ENCODE assay signal across 20 cellular contexts in the genomic region with DNA sequence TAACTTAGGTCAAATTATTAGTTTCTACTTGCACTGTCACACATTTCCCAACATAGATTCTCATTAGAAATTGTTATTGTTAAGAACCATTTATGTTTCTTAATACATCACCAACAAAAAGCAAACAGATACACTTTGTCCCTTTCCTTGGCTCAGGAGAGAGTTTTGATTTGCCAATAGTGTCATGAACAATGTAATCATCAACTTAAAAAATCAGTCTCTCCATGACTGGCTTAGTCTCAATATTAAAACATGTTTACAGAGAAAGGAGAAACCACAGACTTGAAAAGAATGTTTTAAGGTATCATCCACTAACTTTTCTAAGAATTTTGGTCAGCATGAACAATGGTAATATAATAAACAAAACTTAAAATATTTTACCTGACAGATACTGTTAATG.
DNase-seq lines count a peak whose midpoint lies in the region; ATAC-seq, FAIRE-seq and TF ChIP-seq lines count a peak whose summit lies in the region.
"Had no signal": no experiment of that assay in that cellular context is flagged by ENCODE, and none has a peak within 500 bp of the region (broad histone marks: within the 10 kb centered on the region; RNA-seq: fewer than 3 reads in every experiment).

No MANE protein-coding gene starts in this region.

- peaks cover 21% of the 10 kb centered on the region for H3K4me1 Mint-ChIP-seq in MCF 10A (ENCODE audit: insufficient read depth, unreplicated experiment)
- H3K4me1 Mint-ChIP-seq: CD14-positive monocyte; CD4-positive, alpha-beta memory T cell had no signal

- no peak overlapping the region for H3K9ac ChIP-seq in kidney (ENCODE audit: low read length in 2 of 2)

- no peak overlapping the region for H3K4me3 Mint-ChIP-seq in MCF 10A (ENCODE audit: unreplicated experiment)
- H3K4me3 Mint-ChIP-seq: CD14-positive monocyte; CD4-positive, alpha-beta memory T cell had no signal

- H3K4me1 ChIP-seq in breast epithelium (no peaks in the 10 kb centered on the region), kidney (ENCODE audit: control insufficient read depth in 1 of 2, insufficient read depth in 1 of 2, low read depth in 1 of 2, low read length in 2 of 2) (no peaks in the 10 kb centered on the region)
- H3K4me1 ChIP-seq: A549, HAP-1 had no signal

- TF ChIP-seq POLR2A in breast epithelium (IDR thresholded peaks at IDR 0.05) = no peak

- no peak for FAIRE-seq in kidney (lab: Jason Lieb, UNC)
- FAIRE-seq: A549, GM12878, H1 had no signal

- no peak overlapping the region for H3K27ac ChIP-seq in breast epithelium
- H3K27ac ChIP-seq in kidney (ENCODE audit: low read depth in 2 of 2, low read length in 2 of 2) = no peak overlapping the region
- H3K27ac ChIP-seq: 22Rv1, A549 had no signal

- H3K9me3 Mint-ChIP-seq in MCF 10A (ENCODE audit: unreplicated experiment) = no peaks in the 10 kb centered on the region

- no peak overlapping the region for H3K4me3 ChIP-seq in breast epithelium
- H3K4me3 ChIP-seq in kidney (ENCODE audit: low read length in 2 of 2) = no peak overlapping the region
- H3K4me3 ChIP-seq: A549, GM12878, HAP-1 had no signal

- no peaks in the 10 kb centered on the region for H3K36me3 ChIP-seq in breast epithelium
- no peaks in the 10 kb centered on the region for H3K36me3 ChIP-seq in kidney (ENCODE audit: control insufficient read depth in 1 of 2, insufficient read depth in 2 of 2, low read length in 2 of 2)
- H3K36me3 ChIP-seq: HAP-1 had no signal

- H3K27ac Mint-ChIP-seq in MCF 10A (ENCODE audit: low read depth, unreplicated experiment) = peak overlapping the region; percentile 60
- H3K27ac Mint-ChIP-seq: CD14-positive monocyte; CD4-positive, alpha-beta memory T cell had no signal

- H3K9me3 ChIP-seq in breast epithelium (no peaks in the 10 kb centered on the region), kidney (ENCODE audit: control insufficient read depth in 1 of 2, low read length in 2 of 2) (no peaks in the 10 kb centered on the region)
- H3K9me3 ChIP-seq: A549, HAP-1 had no signal

- H3K36me3 Mint-ChIP-seq in MCF 10A (ENCODE audit: insufficient read depth, unreplicated experiment) = no peaks in the 10 kb centered on the region
- H3K36me3 Mint-ChIP-seq: CD14-positive monocyte; CD4-positive, alpha-beta memory T cell had no signal

- H3K27me3 Mint-ChIP-seq in MCF 10A (ENCODE audit: insufficient read depth, unreplicated experiment) = no peaks in the 10 kb centered on the region
- H3K27me3 Mint-ChIP-seq: CD4-positive, alpha-beta memory T cell had no signal

- CTCF ChIA-PET in MCF 10A (lab: Yijun Ruan, JAX) = interaction anchor here (1.5 kb wide), 1 partner anchor 18 kb away, joined by 3 read pairs; no protein-coding TSS in a partner anchor

- TF ChIP-seq CTCF in MCF 10A (IDR thresholded peaks at IDR 0.05; ENCODE audit: unreplicated experiment) (no peak), breast epithelium (IDR thresholded peaks at IDR 0.05) (no peak), kidney (IDR thresholded peaks at IDR 0.05; ENCODE audit: borderline replicate concordance, extremely low read depth, insufficient read depth) (no peak)

- no peaks in the 10 kb centered on the region for H3K27me3 ChIP-seq in breast epithelium

- POLR2A ChIA-PET in MCF 10A (lab: Yijun Ruan, JAX) = no interaction called here

- no peak for ATAC-seq in HG03175 (IDR thresholded peaks at IDR 0.05; ENCODE audit: unreplicated experiment)
- ATAC-seq: A549, GM12878 had no signal

- DNase-seq in MCF 10A (ENCODE audit: unreplicated experiment) = no peak
- DNase-seq in breast epithelium (ENCODE audit: low spot score in 2 of 2) = no peak
- peak; percentile 4 for DNase-seq in amniotic epithelial cell (ENCODE audit: low read depth)
- peak; percentile 31 for DNase-seq in fibroblast of gingiva (ENCODE audit: low read depth)
- DNase-seq in renal cortical epithelial cell (ENCODE audit: low read depth) = peak; percentile 54
- DNase-seq in medulla oblongata (ENCODE audit: extremely low spot score) = no peak
- no peak for DNase-seq in kidney
- DNase-seq: AML-193; Calu3; CD4-positive, alpha-beta memory T cell; DMS53; DND-41; EL had no signal

- BruUV-seq in MCF 10A (replicated peaks; lab: Mats Ljungman, UMichigan) = no TSS peak

- intact Hi-C loops in MCF 10A (cut with micrococcal nuclease) = no loop called here
- intact Hi-C loops in breast epithelium (cut with DNase I; ENCODE audit: low total_unique reads) = no loop called here
- intact Hi-C loops in kidney (cut with DNase I) = no loop called here

Comparison
In these comparisons a context has a peak if more than half of its experiments do, and no peak if none do; other contexts are left out.
1. DNase-seq: peak in amniotic epithelial cell (single experiment), fibroblast of gingiva (single experiment) and renal cortical epithelial cell (single experiment); none in MCF 10A (single experiment), breast epithelium (0 of 2), medulla oblongata (single experiment) and kidney (single experiment).